ENCODE assay signal across 1 cellular context in the genomic region with DNA sequence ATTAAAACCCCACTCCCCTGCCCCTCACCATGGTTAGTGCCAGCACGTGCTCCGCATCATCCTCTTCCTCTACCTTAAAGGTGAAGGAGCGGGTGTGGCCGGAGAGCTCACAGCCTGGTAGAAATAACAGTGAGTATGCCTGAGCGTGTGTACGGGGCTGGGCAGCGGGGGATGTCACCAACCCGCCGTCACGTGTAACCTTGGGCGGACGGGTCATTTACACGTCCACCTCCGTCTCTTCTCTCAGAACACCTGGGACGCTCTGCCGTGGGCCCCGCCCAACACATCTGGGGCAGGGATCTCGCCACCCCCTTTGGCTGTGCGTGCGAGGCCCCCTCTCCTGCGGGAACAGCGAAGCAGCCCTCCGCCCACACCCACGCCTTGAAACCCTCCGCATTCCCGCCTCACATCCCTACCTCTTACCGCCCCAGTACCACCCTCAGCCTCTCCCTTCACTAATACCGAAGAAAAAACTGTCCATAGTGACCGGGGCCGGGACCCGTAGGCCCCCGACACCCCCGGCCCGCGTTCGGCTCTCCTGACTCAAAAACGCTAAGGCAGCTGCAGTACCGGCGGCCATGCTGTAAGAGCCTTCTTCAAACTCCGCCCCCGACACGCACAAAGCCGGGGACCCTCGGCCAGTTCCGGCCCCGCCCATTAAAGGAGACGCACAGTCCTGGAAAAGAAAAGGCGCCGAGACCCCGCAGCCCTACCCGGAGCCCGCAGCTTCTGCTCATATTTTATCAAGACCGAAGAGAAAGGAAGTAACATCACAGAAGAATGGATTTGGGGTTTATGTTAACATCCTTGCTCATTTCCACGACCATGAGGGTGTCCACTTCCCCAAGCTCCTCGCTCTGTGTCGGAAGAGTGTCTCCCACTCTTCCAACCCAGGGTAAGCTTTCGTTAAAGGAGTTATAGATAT.
TF ChIP-seq lines count a peak whose summit lies in the region.

Gene NPM3 (minus strand): TSS at position 636 of the 925 bp plus-strand sequence. CDS start 56 bp downstream, at position 580.

TF ChIP-seq in HepG2, 621 proteins besides CTCF, POLR2A, EP300 and RAD21 (continued from another document and continues in another):
- TF ChIP-seq, protein P1, sequence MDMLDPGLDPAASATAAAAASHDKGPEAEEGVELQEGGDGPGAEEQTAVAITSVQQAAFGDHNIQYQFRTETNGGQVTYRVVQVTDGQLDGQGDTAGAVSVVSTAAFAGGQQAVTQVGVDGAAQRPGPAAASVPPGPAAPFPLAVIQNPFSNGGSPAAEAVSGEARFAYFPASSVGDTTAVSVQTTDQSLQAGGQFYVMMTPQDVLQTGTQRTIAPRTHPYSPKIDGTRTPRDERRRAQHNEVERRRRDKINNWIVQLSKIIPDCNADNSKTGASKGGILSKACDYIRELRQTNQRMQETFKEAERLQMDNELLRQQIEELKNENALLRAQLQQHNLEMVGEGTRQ (IDR thresholded peaks at IDR 0.05; ENCODE audit: low read depth, low read length): no peak
- TF ChIP-seq, protein P1 (CRISPR knock-in tag; IDR thresholded peaks at IDR 0.05; ENCODE audit: borderline replicate concordance): no peak
- TF ChIP-seq, protein P2, sequence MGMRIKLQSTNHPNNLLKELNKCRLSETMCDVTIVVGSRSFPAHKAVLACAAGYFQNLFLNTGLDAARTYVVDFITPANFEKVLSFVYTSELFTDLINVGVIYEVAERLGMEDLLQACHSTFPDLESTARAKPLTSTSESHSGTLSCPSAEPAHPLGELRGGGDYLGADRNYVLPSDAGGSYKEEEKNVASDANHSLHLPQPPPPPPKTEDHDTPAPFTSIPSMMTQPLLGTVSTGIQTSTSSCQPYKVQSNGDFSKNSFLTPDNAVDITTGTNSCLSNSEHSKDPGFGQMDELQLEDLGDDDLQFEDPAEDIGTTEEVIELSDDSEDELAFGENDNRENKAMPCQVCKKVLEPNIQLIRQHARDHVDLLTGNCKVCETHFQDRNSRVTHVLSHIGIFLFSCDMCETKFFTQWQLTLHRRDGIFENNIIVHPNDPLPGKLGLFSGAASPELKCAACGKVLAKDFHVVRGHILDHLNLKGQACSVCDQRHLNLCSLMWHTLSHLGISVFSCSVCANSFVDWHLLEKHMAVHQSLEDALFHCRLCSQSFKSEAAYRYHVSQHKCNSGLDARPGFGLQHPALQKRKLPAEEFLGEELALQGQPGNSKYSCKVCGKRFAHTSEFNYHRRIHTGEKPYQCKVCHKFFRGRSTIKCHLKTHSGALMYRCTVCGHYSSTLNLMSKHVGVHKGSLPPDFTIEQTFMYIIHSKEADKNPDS (CRISPR knock-in tag; IDR thresholded peaks at IDR 0.05): no peak
- TF ChIP-seq ZNF790 (CRISPR knock-in tag; IDR thresholded peaks at IDR 0.05; ENCODE audit: borderline replicate concordance) (no peak), PHF8 (CRISPR knock-in tag; IDR thresholded peaks at IDR 0.05) (peak; percentile 79), ONECUT2 (CRISPR knock-in tag; IDR thresholded peaks at IDR 0.05) (no peak), CENPX (CRISPR knock-in tag; IDR thresholded peaks at IDR 0.05) (no peak), ZMYM2 (CRISPR knock-in tag; IDR thresholded peaks at IDR 0.05) (no peak), ZFP1 (CRISPR knock-in tag; IDR thresholded peaks at IDR 0.05) (no peak), ELF4 (CRISPR knock-in tag; IDR thresholded peaks at IDR 0.05; ENCODE audit: borderline replicate concordance) (no peak), REPIN1 (CRISPR knock-in tag; IDR thresholded peaks at IDR 0.05; ENCODE audit: borderline replicate concordance, low read depth) (0 out of 2 replicates have a peak, but pooled peaks have one; percentile 22), KMT2A (CRISPR knock-in tag; IDR thresholded peaks at IDR 0.05) (peak; percentile 69), CREM (IDR thresholded peaks at IDR 0.05) (peak; percentile 94), CREM (CRISPR knock-in tag; IDR thresholded peaks at IDR 0.05) (0 out of 2 replicates have a peak, but pooled peaks have one; percentile 17), NCOR1 (IDR thresholded peaks at IDR 0.05; ENCODE audit: borderline replicate concordance, low read length) (no peak), ZNF337 (CRISPR knock-in tag; IDR thresholded peaks at IDR 0.05; ENCODE audit: borderline replicate concordance, low read depth) (no peak), ZNF12 (CRISPR knock-in tag; IDR thresholded peaks at IDR 0.05) (no peak), HNF4G (IDR thresholded peaks at IDR 0.05; ENCODE audit: borderline replicate concordance, low read depth, low read length) (no peak), HNF4G (CRISPR knock-in tag; IDR thresholded peaks at IDR 0.05; ENCODE audit: borderline replicate concordance, low read depth) (no peak), MTF1 (CRISPR knock-in tag; IDR thresholded peaks at IDR 0.05) (no peak), ZSCAN31 (CRISPR knock-in tag; IDR thresholded peaks at IDR 0.05; ENCODE audit: low read depth) (no peak), FOSL1 (CRISPR knock-in tag; IDR thresholded peaks at IDR 0.05; ENCODE audit: borderline replicate concordance) (no peak), ZNF678 (CRISPR knock-in tag; IDR thresholded peaks at IDR 0.05) (no peak), KDM2A (CRISPR knock-in tag; IDR thresholded peaks at IDR 0.05; ENCODE audit: borderline replicate concordance, low read depth) (peak; percentile 89), RFX3 (CRISPR knock-in tag; IDR thresholded peaks at IDR 0.05) (no peak), RBM22 (optimal IDR thresholded peaks at IDR 0.05; ENCODE audit: low read length) (peak; percentile 67), ZNF160 (CRISPR knock-in tag; IDR thresholded peaks at IDR 0.05) (0 out of 2 replicates have a peak, but pooled peaks have one; percentile 46), ZFP36L2 (CRISPR knock-in tag; IDR thresholded peaks at IDR 0.05) (no peak), ZNF33A (CRISPR knock-in tag; IDR thresholded peaks at IDR 0.05; ENCODE audit: borderline replicate concordance) (0 out of 2 replicates have a peak, but pooled peaks have one; percentile 40), ZNF598 (CRISPR knock-in tag; IDR thresholded peaks at IDR 0.05; ENCODE audit: borderline replicate concordance) (no peak; the same call in 1 of the 2 replicates), ATF7 (IDR thresholded peaks at IDR 0.05) (no peak), ATF7 (CRISPR knock-in tag; IDR thresholded peaks at IDR 0.05) (no peak), ELF1 (CRISPR knock-in tag; IDR thresholded peaks at IDR 0.05) (peak; percentile 79), GATA4 (IDR thresholded peaks at IDR 0.05; ENCODE audit: borderline replicate concordance, low read depth) (no peak), HNRNPK (IDR thresholded peaks at IDR 0.05; ENCODE audit: low read depth, low read length, poor library complexity, severe bottlenecking) (no peak), RORA (CRISPR knock-in tag; IDR thresholded peaks at IDR 0.05) (no peak), ZSCAN30 (CRISPR knock-in tag; IDR thresholded peaks at IDR 0.05) (no peak; the same call in 1 of the 2 replicates), KAT8 (CRISPR knock-in tag; IDR thresholded peaks at IDR 0.05) (peak; percentile 88), SSRP1 (CRISPR knock-in tag; IDR thresholded peaks at IDR 0.05) (no peak), ZBTB7A (CRISPR knock-in tag; IDR thresholded peaks at IDR 0.05) (no peak)
- TF ChIP-seq, protein P3, sequence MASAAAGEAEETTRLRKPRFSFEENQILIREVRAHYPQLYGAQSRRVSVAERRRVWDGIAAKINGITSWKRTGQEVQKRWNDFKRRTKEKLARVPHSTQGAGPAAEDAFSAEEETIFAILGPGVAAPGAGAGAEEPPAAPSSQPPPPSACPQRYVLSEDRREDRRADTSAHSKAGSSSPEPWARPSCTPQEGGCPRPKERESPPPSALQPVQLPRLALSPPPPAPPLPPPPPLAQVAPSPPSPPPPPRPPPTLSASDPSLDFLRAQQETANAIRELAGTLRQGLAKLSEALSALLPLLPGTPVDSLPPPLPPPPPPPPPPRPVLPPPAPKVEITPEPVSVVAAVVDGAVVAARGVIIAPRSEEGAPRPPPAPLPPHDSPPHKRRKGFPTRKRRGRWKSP (CRISPR knock-in tag; IDR thresholded peaks at IDR 0.05): no peak
- TF ChIP-seq, protein P4, sequence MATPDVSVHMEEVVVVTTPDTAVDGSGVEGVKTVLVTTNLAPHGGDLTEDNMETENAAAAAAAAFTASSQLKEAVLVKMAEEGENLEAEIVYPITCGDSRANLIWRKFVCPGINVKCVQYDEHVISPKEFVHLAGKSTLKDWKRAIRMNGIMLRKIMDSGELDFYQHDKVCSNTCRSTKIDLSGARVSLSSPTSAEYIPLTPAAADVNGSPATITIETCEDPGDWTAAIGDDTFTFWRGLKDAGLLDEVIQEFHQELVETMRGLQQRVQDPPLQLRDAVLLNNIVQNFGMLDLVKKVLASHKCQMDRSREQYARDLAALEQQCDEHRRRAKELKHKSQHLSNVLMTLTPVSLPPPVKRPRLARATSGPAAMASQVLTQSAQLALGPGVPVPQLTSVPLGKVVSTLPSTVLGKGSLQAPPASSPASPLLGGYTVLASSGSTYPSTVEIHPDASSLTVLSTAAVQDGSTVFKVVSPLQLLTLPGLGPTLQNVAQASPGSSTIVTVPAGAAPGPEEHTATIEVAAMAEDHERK (CRISPR knock-in tag; IDR thresholded peaks at IDR 0.05; ENCODE audit: low read depth): no peak
- TF ChIP-seq, protein P5, sequence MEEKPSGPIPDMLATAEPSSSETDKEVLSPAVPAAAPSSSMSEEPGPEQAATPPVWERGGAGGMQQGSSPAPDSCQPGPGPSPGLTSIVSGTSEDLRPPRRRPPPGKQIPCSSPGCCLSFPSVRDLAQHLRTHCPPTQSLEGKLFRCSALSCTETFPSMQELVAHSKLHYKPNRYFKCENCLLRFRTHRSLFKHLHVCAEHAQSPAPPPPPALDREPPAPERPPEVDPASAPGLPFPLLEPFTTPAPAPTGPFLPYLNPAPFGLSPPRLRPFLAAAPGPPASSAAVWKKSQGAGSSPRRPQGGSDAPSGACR (CRISPR knock-in tag; IDR thresholded peaks at IDR 0.05): peak; percentile 61; the same call in 1 of the 2 replicates
- TF ChIP-seq, protein P6, sequence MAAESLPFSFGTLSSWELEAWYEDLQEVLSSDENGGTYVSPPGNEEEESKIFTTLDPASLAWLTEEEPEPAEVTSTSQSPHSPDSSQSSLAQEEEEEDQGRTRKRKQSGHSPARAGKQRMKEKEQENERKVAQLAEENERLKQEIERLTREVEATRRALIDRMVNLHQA (CRISPR knock-in tag; IDR thresholded peaks at IDR 0.05): no peak
- TF ChIP-seq, protein P7, sequence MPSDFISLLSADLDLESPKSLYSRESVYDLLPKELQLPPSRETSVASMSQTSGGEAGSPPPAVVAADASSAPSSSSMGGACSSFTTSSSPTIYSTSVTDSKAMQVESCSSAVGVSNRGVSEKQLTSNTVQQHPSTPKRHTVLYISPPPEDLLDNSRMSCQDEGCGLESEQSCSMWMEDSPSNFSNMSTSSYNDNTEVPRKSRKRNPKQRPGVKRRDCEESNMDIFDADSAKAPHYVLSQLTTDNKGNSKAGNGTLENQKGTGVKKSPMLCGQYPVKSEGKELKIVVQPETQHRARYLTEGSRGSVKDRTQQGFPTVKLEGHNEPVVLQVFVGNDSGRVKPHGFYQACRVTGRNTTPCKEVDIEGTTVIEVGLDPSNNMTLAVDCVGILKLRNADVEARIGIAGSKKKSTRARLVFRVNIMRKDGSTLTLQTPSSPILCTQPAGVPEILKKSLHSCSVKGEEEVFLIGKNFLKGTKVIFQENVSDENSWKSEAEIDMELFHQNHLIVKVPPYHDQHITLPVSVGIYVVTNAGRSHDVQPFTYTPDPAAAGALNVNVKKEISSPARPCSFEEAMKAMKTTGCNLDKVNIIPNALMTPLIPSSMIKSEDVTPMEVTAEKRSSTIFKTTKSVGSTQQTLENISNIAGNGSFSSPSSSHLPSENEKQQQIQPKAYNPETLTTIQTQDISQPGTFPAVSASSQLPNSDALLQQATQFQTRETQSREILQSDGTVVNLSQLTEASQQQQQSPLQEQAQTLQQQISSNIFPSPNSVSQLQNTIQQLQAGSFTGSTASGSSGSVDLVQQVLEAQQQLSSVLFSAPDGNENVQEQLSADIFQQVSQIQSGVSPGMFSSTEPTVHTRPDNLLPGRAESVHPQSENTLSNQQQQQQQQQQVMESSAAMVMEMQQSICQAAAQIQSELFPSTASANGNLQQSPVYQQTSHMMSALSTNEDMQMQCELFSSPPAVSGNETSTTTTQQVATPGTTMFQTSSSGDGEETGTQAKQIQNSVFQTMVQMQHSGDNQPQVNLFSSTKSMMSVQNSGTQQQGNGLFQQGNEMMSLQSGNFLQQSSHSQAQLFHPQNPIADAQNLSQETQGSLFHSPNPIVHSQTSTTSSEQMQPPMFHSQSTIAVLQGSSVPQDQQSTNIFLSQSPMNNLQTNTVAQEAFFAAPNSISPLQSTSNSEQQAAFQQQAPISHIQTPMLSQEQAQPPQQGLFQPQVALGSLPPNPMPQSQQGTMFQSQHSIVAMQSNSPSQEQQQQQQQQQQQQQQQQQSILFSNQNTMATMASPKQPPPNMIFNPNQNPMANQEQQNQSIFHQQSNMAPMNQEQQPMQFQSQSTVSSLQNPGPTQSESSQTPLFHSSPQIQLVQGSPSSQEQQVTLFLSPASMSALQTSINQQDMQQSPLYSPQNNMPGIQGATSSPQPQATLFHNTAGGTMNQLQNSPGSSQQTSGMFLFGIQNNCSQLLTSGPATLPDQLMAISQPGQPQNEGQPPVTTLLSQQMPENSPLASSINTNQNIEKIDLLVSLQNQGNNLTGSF (CRISPR knock-in tag; IDR thresholded peaks at IDR 0.05): no peak
- TF ChIP-seq, protein P8, sequence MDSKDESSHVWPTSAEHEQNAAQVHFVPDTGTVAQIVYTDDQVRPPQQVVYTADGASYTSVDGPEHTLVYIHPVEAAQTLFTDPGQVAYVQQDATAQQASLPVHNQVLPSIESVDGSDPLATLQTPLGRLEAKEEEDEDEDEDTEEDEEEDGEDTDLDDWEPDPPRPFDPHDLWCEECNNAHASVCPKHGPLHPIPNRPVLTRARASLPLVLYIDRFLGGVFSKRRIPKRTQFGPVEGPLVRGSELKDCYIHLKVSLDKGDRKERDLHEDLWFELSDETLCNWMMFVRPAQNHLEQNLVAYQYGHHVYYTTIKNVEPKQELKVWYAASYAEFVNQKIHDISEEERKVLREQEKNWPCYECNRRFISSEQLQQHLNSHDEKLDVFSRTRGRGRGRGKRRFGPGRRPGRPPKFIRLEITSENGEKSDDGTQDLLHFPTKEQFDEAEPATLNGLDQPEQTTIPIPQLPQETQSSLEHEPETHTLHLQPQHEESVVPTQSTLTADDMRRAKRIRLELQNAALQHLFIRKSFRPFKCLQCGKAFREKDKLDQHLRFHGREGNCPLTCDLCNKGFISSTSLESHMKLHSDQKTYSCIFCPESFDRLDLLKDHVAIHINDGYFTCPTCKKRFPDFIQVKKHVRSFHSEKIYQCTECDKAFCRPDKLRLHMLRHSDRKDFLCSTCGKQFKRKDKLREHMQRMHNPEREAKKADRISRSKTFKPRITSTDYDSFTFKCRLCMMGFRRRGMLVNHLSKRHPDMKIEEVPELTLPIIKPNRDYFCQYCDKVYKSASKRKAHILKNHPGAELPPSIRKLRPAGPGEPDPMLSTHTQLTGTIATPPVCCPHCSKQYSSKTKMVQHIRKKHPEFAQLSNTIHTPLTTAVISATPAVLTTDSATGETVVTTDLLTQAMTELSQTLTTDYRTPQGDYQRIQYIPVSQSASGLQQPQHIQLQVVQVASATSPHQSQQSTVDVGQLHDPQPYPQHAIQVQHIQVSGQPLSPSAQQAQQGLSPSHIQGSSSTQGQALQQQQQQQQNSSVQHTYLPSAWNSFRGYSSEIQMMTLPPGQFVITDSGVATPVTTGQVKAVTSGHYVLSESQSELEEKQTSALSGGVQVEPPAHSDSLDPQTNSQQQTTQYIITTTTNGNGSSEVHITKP (CRISPR knock-in tag; IDR thresholded peaks at IDR 0.05; ENCODE audit: low read depth): peak; percentile 46; the same call in 1 of the 2 replicates
